Comparison of ENCODE assay signal across 16 cellular contexts in the genomic region with DNA sequence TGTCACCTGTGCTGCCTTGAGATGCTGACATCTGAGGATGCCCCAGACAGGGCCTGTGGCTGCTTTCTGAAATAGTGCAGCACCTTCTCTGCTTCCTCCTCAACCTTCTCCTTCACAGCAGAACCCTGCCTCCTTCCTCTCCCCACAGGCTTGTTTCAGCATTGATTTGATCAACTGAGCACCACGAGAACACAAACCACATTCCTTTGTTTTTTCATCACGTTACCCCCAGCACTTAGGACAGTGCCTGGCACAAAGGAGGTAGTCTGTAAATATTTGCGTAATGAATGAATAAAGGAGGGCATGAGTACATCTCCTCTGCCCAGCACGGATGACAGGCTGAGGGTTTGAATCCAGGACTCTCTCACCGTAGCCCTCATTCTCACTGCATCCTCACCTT. TPM values are rescaled to one million over a fixed set of nuclear protein-coding genes. Genes with fewer than 3 reads are reported as not detected.
"Had no signal": no experiment of that assay in that cellular context is flagged by ENCODE, and none has a peak within 500 bp of the region (broad histone marks: within the 10 kb centered on the region; RNA-seq: fewer than 3 reads in every experiment).

No MANE protein-coding gene starts in this region.

- H3K4me1 Mint-ChIP-seq: neural crest cell had no signal

- H3K36me3 ChIP-seq: ascending aorta, gastrocnemius medialis, heart right ventricle had no signal

- ATAC-seq: activated T-cell treated with anti-CD3 and anti-CD28 coated beads, Interleukin-2, amount 50 U/mL, for 72 hours; gastrocnemius medialis; heart right ventricle; stimulated activated naive B cell treated with anti-CD40 and anti-IgM and Interleukin-4, amounts not matched to agents 10 μg/mL and 1 μg/mL and 100 μg/mL, for 72 hours had no signal

- FAIRE-seq: endometrium, islet of Langerhans had no signal

- H3K4me1 ChIP-seq: ascending aorta had no signal

- H3K9me3 ChIP-seq: ascending aorta, gastrocnemius medialis, heart right ventricle had no signal

- H3K4me3 Mint-ChIP-seq: activated CD4-positive, alpha-beta memory T cell treated with anti-CD3 and anti-CD28 coated beads, Interleukin-2, amount 10 ng/mL, durations not matched to agents 7 days and 5 days; activated T-cell treated with anti-CD3 and anti-CD28 coated beads, Interleukin-2, amount 50 U/mL, for 72 hours; memory B cell; neural crest cell; stimulated activated naive B cell treated with anti-CD40 and anti-IgM and Interleukin-4, amounts not matched to agents 10 μg/mL and 1 μg/mL and 100 μg/mL, for 72 hours had no signal

- H3K27me3 ChIP-seq: ascending aorta had no signal

- H3K9me3 Mint-ChIP-seq: activated CD4-positive, alpha-beta memory T cell treated with anti-CD3 and anti-CD28 coated beads, Interleukin-2, amount 10 ng/mL, durations not matched to agents 7 days and 5 days; activated T-cell treated with anti-CD3 and anti-CD28 coated beads, Interleukin-2, amount 50 U/mL, for 72 hours; memory B cell; neural crest cell; stimulated activated naive B cell treated with anti-CD40 and anti-IgM and Interleukin-4, amounts not matched to agents 10 μg/mL and 1 μg/mL and 100 μg/mL, for 72 hours had no signal

- H3K4me3 ChIP-seq: ascending aorta, gastrocnemius medialis, heart right ventricle, smooth muscle cell had no signal

- DNase-seq: activated CD4-positive, alpha-beta memory T cell treated with anti-CD3 and anti-CD28 coated beads, Interleukin-2, amount 10 ng/mL, durations not matched to agents 7 days and 5 days; activated CD8-positive, alpha-beta memory T cell treated with anti-CD3 and anti-CD28 coated beads, Interleukin-2, amount 50 U/mL, for 4 hours; activated naive CD4-positive, alpha-beta T cell; activated T-cell treated with anti-CD3 and anti-CD28 coated beads, Interleukin-2, amount 50 U/mL, for 72 hours; gastrocnemius medialis; heart right ventricle; stimulated activated naive B cell treated with anti-CD40 and anti-IgM and Interleukin-4, amounts not matched to agents 10 μg/mL and 1 μg/mL and 100 μg/mL, for 72 hours; T-helper 9 cell had no signal

- H3K27ac Mint-ChIP-seq: activated CD4-positive, alpha-beta memory T cell treated with anti-CD3 and anti-CD28 coated beads, Interleukin-2, amount 10 ng/mL, durations not matched to agents 7 days and 5 days; activated T-cell treated with anti-CD3 and anti-CD28 coated beads, Interleukin-2, amount 50 U/mL, for 72 hours; memory B cell; stimulated activated naive B cell treated with anti-CD40 and anti-IgM and Interleukin-4, amounts not matched to agents 10 μg/mL and 1 μg/mL and 100 μg/mL, for 72 hours had no signal

- H3K27ac ChIP-seq: ascending aorta, heart right ventricle had no signal

RNA-seq across cellular contexts. Expression of a gene that starts 21.3 kb away (rescaled TPM):
- total RNA-seq: activated CD4-positive, alpha-beta memory T cell treated with anti-CD3 and anti-CD28 coated beads, Interleukin-2, amount 10 ng/mL, durations not matched to agents 7 days and 5 days; fibroblast of lung; gastrocnemius medialis; osteocyte had no signal
- polyA plus RNA-seq: fibroblast of lung had no signal
